Comparison of ENCODE assay signal across 1 cellular context in genomic region chr10:80498833-80499671, GRCh38.
TF ChIP-seq lines count a peak whose summit lies in the region.

No MANE protein-coding gene starts in this region.

TF ChIP-seq in SK-N-SH, 30 proteins besides CTCF, POLR2A, EP300 and RAD21 (continued from another document):
- TF ChIP-seq PBX3 (IDR thresholded peaks at IDR 0.05): peak; percentile 54
- TF ChIP-seq, protein P1, sequence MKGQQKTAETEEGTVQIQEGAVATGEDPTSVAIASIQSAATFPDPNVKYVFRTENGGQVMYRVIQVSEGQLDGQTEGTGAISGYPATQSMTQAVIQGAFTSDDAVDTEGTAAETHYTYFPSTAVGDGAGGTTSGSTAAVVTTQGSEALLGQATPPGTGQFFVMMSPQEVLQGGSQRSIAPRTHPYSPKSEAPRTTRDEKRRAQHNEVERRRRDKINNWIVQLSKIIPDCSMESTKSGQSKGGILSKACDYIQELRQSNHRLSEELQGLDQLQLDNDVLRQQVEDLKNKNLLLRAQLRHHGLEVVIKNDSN (IDR thresholded peaks at IDR 0.05; ENCODE audit: borderline replicate concordance, low read depth): no peak
- TF ChIP-seq, protein P2, sequence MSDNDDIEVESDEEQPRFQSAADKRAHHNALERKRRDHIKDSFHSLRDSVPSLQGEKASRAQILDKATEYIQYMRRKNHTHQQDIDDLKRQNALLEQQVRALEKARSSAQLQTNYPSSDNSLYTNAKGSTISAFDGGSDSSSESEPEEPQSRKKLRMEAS (IDR thresholded peaks at IDR 0.05; ENCODE audit: low read depth): peak; percentile 77
- peak; percentile 84 for TF ChIP-seq FOSL2 (IDR thresholded peaks at IDR 0.05; ENCODE audit: borderline replicate concordance, low read depth)
- 0 out of 2 replicates have a peak, but pooled peaks have one; percentile 23 for TF ChIP-seq TAF1 (IDR thresholded peaks at IDR 0.05; ENCODE audit: borderline replicate concordance, low read depth, low read length)
- peak; percentile 67; the same call in 1 of the 2 replicates for TF ChIP-seq SIN3A (IDR thresholded peaks at IDR 0.05; ENCODE audit: borderline replicate concordance, low read depth, low read length)
- TF ChIP-seq TEAD4 (IDR thresholded peaks at IDR 0.05; ENCODE audit: borderline replicate concordance, insufficient read depth): no peak
- peak; percentile 70 for TF ChIP-seq JUND (IDR thresholded peaks at IDR 0.05)
- no peak for TF ChIP-seq POLR2AphosphoS5 (IDR thresholded peaks at IDR 0.05; ENCODE audit: low read depth, low read length)
- TF ChIP-seq CHD2 (IDR thresholded peaks at IDR 0.05; ENCODE audit: low read length, partially characterized antibody): no peak
- peak; percentile 57; the same call in 1 of the 2 replicates for TF ChIP-seq RXRA (IDR thresholded peaks at IDR 0.05; ENCODE audit: borderline replicate concordance, low read depth)
- no peak for TF ChIP-seq YY1 (IDR thresholded peaks at IDR 0.05; ENCODE audit: low read depth)
